In genomic region chr15:61483599-61483998, GRCh38 we compare ENCODE assay signal across 1 cellular context.
TF ChIP-seq lines count a peak whose summit lies in the region.

No MANE protein-coding gene starts in this region.

TF ChIP-seq in H1, 55 proteins besides CTCF, POLR2A, EP300 and RAD21 (continued from another document):
- TF ChIP-seq, protein P1, sequence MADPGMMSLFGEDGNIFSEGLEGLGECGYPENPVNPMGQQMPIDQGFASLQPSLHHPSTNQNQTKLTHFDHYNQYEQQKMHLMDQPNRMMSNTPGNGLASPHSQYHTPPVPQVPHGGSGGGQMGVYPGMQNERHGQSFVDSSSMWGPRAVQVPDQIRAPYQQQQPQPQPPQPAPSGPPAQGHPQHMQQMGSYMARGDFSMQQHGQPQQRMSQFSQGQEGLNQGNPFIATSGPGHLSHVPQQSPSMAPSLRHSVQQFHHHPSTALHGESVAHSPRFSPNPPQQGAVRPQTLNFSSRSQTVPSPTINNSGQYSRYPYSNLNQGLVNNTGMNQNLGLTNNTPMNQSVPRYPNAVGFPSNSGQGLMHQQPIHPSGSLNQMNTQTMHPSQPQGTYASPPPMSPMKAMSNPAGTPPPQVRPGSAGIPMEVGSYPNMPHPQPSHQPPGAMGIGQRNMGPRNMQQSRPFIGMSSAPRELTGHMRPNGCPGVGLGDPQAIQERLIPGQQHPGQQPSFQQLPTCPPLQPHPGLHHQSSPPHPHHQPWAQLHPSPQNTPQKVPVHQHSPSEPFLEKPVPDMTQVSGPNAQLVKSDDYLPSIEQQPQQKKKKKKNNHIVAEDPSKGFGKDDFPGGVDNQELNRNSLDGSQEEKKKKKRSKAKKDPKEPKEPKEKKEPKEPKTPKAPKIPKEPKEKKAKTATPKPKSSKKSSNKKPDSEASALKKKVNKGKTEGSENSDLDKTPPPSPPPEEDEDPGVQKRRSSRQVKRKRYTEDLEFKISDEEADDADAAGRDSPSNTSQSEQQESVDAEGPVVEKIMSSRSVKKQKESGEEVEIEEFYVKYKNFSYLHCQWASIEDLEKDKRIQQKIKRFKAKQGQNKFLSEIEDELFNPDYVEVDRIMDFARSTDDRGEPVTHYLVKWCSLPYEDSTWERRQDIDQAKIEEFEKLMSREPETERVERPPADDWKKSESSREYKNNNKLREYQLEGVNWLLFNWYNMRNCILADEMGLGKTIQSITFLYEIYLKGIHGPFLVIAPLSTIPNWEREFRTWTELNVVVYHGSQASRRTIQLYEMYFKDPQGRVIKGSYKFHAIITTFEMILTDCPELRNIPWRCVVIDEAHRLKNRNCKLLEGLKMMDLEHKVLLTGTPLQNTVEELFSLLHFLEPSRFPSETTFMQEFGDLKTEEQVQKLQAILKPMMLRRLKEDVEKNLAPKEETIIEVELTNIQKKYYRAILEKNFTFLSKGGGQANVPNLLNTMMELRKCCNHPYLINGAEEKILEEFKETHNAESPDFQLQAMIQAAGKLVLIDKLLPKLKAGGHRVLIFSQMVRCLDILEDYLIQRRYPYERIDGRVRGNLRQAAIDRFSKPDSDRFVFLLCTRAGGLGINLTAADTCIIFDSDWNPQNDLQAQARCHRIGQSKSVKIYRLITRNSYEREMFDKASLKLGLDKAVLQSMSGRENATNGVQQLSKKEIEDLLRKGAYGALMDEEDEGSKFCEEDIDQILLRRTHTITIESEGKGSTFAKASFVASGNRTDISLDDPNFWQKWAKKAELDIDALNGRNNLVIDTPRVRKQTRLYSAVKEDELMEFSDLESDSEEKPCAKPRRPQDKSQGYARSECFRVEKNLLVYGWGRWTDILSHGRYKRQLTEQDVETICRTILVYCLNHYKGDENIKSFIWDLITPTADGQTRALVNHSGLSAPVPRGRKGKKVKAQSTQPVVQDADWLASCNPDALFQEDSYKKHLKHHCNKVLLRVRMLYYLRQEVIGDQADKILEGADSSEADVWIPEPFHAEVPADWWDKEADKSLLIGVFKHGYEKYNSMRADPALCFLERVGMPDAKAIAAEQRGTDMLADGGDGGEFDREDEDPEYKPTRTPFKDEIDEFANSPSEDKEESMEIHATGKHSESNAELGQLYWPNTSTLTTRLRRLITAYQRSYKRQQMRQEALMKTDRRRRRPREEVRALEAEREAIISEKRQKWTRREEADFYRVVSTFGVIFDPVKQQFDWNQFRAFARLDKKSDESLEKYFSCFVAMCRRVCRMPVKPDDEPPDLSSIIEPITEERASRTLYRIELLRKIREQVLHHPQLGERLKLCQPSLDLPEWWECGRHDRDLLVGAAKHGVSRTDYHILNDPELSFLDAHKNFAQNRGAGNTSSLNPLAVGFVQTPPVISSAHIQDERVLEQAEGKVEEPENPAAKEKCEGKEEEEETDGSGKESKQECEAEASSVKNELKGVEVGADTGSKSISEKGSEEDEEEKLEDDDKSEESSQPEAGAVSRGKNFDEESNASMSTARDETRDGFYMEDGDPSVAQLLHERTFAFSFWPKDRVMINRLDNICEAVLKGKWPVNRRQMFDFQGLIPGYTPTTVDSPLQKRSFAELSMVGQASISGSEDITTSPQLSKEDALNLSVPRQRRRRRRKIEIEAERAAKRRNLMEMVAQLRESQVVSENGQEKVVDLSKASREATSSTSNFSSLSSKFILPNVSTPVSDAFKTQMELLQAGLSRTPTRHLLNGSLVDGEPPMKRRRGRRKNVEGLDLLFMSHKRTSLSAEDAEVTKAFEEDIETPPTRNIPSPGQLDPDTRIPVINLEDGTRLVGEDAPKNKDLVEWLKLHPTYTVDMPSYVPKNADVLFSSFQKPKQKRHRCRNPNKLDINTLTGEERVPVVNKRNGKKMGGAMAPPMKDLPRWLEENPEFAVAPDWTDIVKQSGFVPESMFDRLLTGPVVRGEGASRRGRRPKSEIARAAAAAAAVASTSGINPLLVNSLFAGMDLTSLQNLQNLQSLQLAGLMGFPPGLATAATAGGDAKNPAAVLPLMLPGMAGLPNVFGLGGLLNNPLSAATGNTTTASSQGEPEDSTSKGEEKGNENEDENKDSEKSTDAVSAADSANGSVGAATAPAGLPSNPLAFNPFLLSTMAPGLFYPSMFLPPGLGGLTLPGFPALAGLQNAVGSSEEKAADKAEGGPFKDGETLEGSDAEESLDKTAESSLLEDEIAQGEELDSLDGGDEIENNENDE (IDR thresholded peaks at IDR 0.05; ENCODE audit: insufficient replicate concordance, low read length) = no peak
- no peak for TF ChIP-seq SP4 (IDR thresholded peaks at IDR 0.05; ENCODE audit: low read length)
- no peak for TF ChIP-seq ATF2 (IDR thresholded peaks at IDR 0.05; ENCODE audit: low read length)
- TF ChIP-seq MAX (IDR thresholded peaks at IDR 0.05) = no peak
